In genomic region chr14:50839696-50840095, GRCh38 we compare ENCODE assay signal across 16 cellular contexts. TPM values are rescaled to one million over a fixed set of nuclear protein-coding genes. Genes with fewer than 3 reads are reported as not detected.
DNase-seq lines count a peak whose midpoint lies in the region; ATAC-seq lines count a peak whose summit lies in the region.
"Had no signal": no experiment of that assay in that cellular context is flagged by ENCODE, and none has a peak within 500 bp of the region (broad histone marks: within the 10 kb centered on the region; RNA-seq: fewer than 3 reads in every experiment).

No MANE protein-coding gene starts in this region.

- intact Hi-C loops in aorta (cut with DNase I), result no loop called here

- no peaks in the 10 kb centered on the region for H3K27me3 ChIP-seq in aorta (ENCODE audit: control insufficient read depth in 1 of 2, insufficient read depth in 2 of 2, low read length in 1 of 2)

- no peaks in the 10 kb centered on the region for H3K36me3 Mint-ChIP-seq in stimulated activated memory B cell treated with anti-CD40 and anti-IgM and Interleukin-4, amounts not matched to agents 10 μg/mL and 1 μg/mL and 100 μg/mL, for 72 hours
- H3K36me3 Mint-ChIP-seq: CD8-positive, alpha-beta T cell had no signal

- peak; percentile 60 for DNase-seq in G401 (ENCODE audit: low spot score)
- peak; percentile 58 for DNase-seq in NCI-H446 treated with DMSO at 0.1 percent for 48 hours (lab: John Stamatoyannopoulos, UW)
- peak; percentile 54 for DNase-seq in cerebellar cortex (ENCODE audit: low spot score)
- peak; percentile 72 for DNase-seq in superior temporal gyrus (ENCODE audit: extremely low spot score)
- no peak for DNase-seq in aorta
- DNase-seq: Caco-2; CD8-positive, alpha-beta T cell; H7 had no signal

- no peak overlapping the region for H3K4me3 ChIP-seq in aorta (ENCODE audit: low read length in 2 of 2)
- H3K4me3 ChIP-seq: A549, GM23248 had no signal

- ATAC-seq in aorta (ENCODE audit: low FRiP score), result no peak
- ATAC-seq in stimulated activated memory B cell treated with anti-CD40 and anti-IgM and Interleukin-4, amounts not matched to agents 10 μg/mL and 1 μg/mL and 100 μg/mL, for 72 hours, result no peak
- ATAC-seq: A549; CD8-positive, alpha-beta T cell had no signal

- no peak overlapping the region for H3K27ac Mint-ChIP-seq in stimulated activated memory B cell treated with anti-CD40 and anti-IgM and Interleukin-4, amounts not matched to agents 10 μg/mL and 1 μg/mL and 100 μg/mL, for 72 hours
- H3K27ac Mint-ChIP-seq: CD14-positive monocyte; CD8-positive, alpha-beta T cell had no signal

- no peak overlapping the region for H3K27ac ChIP-seq in aorta (ENCODE audit: low read depth in 1 of 2, low read length in 2 of 2)
- H3K27ac ChIP-seq: A549, GM23248 had no signal

- in situ Hi-C loops in G401 (cut with HindIII; ENCODE audit: low sequenced_read_pairs), result no loop called here

- H3K27me3 Mint-ChIP-seq in stimulated activated memory B cell treated with anti-CD40 and anti-IgM and Interleukin-4, amounts not matched to agents 10 μg/mL and 1 μg/mL and 100 μg/mL, for 72 hours, result no peaks in the 10 kb centered on the region

- peaks cover 27% of the 10 kb centered on the region for H3K4me1 Mint-ChIP-seq in stimulated activated memory B cell treated with anti-CD40 and anti-IgM and Interleukin-4, amounts not matched to agents 10 μg/mL and 1 μg/mL and 100 μg/mL, for 72 hours

- H3K4me3 Mint-ChIP-seq in stimulated activated memory B cell treated with anti-CD40 and anti-IgM and Interleukin-4, amounts not matched to agents 10 μg/mL and 1 μg/mL and 100 μg/mL, for 72 hours, result no peak overlapping the region
- H3K4me3 Mint-ChIP-seq: CD14-positive monocyte; CD8-positive, alpha-beta T cell had no signal

- no peaks in the 10 kb centered on the region for H3K36me3 ChIP-seq in aorta (ENCODE audit: control insufficient read depth in 1 of 2, insufficient read depth in 2 of 2, low read length in 1 of 2)

- no peaks in the 10 kb centered on the region for H3K9me3 ChIP-seq in aorta (ENCODE audit: control insufficient read depth, low read length)
- H3K9me3 ChIP-seq: A549, Caco-2 had no signal

- no peaks in the 10 kb centered on the region for H3K4me1 ChIP-seq in aorta (ENCODE audit: control insufficient read depth in 1 of 2, insufficient read depth in 2 of 2, low read length in 2 of 2)
- H3K4me1 ChIP-seq: A549, Caco-2 had no signal

- no peaks in the 10 kb centered on the region for H3K9me3 Mint-ChIP-seq in stimulated activated memory B cell treated with anti-CD40 and anti-IgM and Interleukin-4, amounts not matched to agents 10 μg/mL and 1 μg/mL and 100 μg/mL, for 72 hours
- H3K9me3 Mint-ChIP-seq: CD8-positive, alpha-beta T cell had no signal

- 92% methylated on average over 5 of the region's 5 CpGs for WGBS in aorta, 2 donors

RNA-seq across cellular contexts. Expression of gene NIN, which starts 8.7 kb away (rescaled TPM):
- total RNA-seq in G401 (2014; rRNA removed; shearing (Covaris generic)), result 0.37 and 3.6 TPM in 2 replicates
- 10 to 100 TPM; 54.3 to 57.7 TPM for total RNA-seq in aorta
- 1 to 10 TPM; 7.7 to 8.1 TPM for polyA plus RNA-seq in aorta

RNA-seq across cellular contexts. Expression of gene ABHD12B, which starts 32.2 kb away (rescaled TPM):
- not detected in 2 replicates for total RNA-seq in G401 (2014; rRNA removed; shearing (Covaris generic))
- total RNA-seq in aorta, result not detected
- polyA plus RNA-seq in aorta, result under 1 TPM in 1 of 2 donors, not detected in 1; 0.13 TPM
- total RNA-seq: Caco-2; CD8-positive, alpha-beta T cell; Daoy; GM23248; HT-29 had no signal
- polyA plus RNA-seq: A549, BJ, IMR-90 had no signal

Comparison
In these comparisons a context has a peak if more than half of its experiments do, and no peak if none do; other contexts are left out.
1. DNase-seq: peak in G401 (single experiment), NCI-H446 treated with DMSO at 0.1 percent for 48 hours (single experiment), cerebellar cortex (single experiment) and superior temporal gyrus (single experiment); none in aorta (0 of 2).
2. RNA of gene NIN, which starts 8.7 kb away (total RNA-seq): 54.3 to 57.7 TPM in aorta; 0.37 to 3.6 TPM in G401; every median in the first group is over 10 times any median in the second.